Comparison of ENCODE assay signal across 1 cellular context in genomic region chr12:116524964-116525379, GRCh38.
TF ChIP-seq lines count a peak whose summit lies in the region.

No MANE protein-coding gene starts in this region.

TF ChIP-seq in K562, 482 proteins besides CTCF, POLR2A, EP300 and RAD21 (continued from another document):
- TF ChIP-seq, protein P1, sequence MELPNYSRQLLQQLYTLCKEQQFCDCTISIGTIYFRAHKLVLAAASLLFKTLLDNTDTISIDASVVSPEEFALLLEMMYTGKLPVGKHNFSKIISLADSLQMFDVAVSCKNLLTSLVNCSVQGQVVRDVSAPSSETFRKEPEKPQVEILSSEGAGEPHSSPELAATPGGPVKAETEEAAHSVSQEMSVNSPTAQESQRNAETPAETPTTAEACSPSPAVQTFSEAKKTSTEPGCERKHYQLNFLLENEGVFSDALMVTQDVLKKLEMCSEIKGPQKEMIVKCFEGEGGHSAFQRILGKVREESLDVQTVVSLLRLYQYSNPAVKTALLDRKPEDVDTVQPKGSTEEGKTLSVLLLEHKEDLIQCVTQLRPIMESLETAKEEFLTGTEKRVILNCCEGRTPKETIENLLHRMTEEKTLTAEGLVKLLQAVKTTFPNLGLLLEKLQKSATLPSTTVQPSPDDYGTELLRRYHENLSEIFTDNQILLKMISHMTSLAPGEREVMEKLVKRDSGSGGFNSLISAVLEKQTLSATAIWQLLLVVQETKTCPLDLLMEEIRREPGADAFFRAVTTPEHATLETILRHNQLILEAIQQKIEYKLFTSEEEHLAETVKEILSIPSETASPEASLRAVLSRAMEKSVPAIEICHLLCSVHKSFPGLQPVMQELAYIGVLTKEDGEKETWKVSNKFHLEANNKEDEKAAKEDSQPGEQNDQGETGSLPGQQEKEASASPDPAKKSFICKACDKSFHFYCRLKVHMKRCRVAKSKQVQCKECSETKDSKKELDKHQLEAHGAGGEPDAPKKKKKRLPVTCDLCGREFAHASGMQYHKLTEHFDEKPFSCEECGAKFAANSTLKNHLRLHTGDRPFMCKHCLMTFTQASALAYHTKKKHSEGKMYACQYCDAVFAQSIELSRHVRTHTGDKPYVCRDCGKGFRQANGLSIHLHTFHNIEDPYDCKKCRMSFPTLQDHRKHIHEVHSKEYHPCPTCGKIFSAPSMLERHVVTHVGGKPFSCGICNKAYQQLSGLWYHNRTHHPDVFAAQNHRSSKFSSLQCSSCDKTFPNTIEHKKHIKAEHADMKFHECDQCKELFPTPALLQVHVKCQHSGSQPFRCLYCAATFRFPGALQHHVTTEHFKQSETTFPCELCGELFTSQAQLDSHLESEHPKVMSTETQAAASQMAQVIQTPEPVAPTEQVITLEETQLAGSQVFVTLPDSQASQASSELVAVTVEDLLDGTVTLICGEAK (IDR thresholded peaks at IDR 0.05), result 0 out of 2 replicates have a peak, but pooled peaks have one; percentile 14
- TF ChIP-seq, protein P1 (CRISPR knock-in tag; IDR thresholded peaks at IDR 0.05), result no peak
- TF ChIP-seq, protein P2, sequence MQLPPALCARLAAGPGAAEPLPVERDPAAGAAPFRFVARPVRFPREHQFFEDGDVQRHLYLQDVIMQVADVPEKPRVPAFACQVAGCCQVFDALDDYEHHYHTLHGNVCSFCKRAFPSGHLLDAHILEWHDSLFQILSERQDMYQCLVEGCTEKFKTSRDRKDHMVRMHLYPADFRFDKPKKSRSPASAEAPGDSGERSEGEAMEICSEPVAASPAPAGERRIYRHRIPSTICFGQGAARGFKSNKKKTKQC (CRISPR knock-in tag; IDR thresholded peaks at IDR 0.05), result no peak
- TF ChIP-seq HDAC1 (IDR thresholded peaks at IDR 0.05) (peak in 1 of 2 experiments; percentile 13; a peak in 1 of 4 replicates), JUND (IDR thresholded peaks at IDR 0.05; ENCODE audit: borderline replicate concordance, low read depth, low read length) (peak; percentile 77), JUND (tag; IDR thresholded peaks at IDR 0.05; ENCODE audit: borderline replicate concordance, low read depth, low read length) (peak; percentile 76; the same call in 2 of the 3 replicates), ARID1B (IDR thresholded peaks at IDR 0.05) (peak; percentile 60), CEBPB (tag; IDR thresholded peaks at IDR 0.05) (no peak), SMARCE1 (IDR thresholded peaks at IDR 0.05) (0 out of 2 replicates have a peak, but pooled peaks have one; percentile 45), THRAP3 (IDR thresholded peaks at IDR 0.05; ENCODE audit: borderline replicate concordance) (0 out of 2 replicates have a peak, but pooled peaks have one; percentile 38), NR4A1 (CRISPR knock-in tag; IDR thresholded peaks at IDR 0.05) (no peak), NR4A1 (tag; IDR thresholded peaks at IDR 0.05) (no peak), PHF20 (IDR thresholded peaks at IDR 0.05; ENCODE audit: partially characterized antibody) (peak; percentile 26), ATF2 (CRISPR knock-in tag; IDR thresholded peaks at IDR 0.05) (no peak), SMARCA4 (IDR thresholded peaks at IDR 0.05) (peak; percentile 56; the same call in 1 of the 2 replicates), MLLT1 (IDR thresholded peaks at IDR 0.05) (0 out of 4 replicates have a peak, but pooled peaks of 1 of the 2 experiments have one; percentile 44), ZNF512 (tag; IDR thresholded peaks at IDR 0.05) (peak; percentile 99), EHMT2 (IDR thresholded peaks at IDR 0.05) (peak; percentile 57; the same call in 1 of the 2 replicates), TEAD4 (IDR thresholded peaks at IDR 0.05; ENCODE audit: low read length) (peak; percentile 46; the same call in 1 of the 2 replicates), TEAD4 (CRISPR knock-in tag; IDR thresholded peaks at IDR 0.05; ENCODE audit: borderline replicate concordance) (no peak), MTA1 (IDR thresholded peaks at IDR 0.05; ENCODE audit: borderline replicate concordance) (peak; percentile 60; the same call in 1 of the 2 replicates), SLC30A9 (CRISPR knock-in tag; IDR thresholded peaks at IDR 0.05) (no peak), FOSL1 (tag; conservative IDR thresholded peaks at IDR 0.05) (peak; percentile 40), POLR2G (IDR thresholded peaks at IDR 0.05; ENCODE audit: low read depth, low read length) (no peak), ZEB2 (IDR thresholded peaks at IDR 0.05) (0 out of 2 replicates have a peak, but pooled peaks have one; percentile 39), HMGN3 (IDR thresholded peaks at IDR 0.05; ENCODE audit: borderline replicate concordance, extremely low read depth, insufficient read length, low read depth, low read length) (no peak)
- TF ChIP-seq, protein P3, sequence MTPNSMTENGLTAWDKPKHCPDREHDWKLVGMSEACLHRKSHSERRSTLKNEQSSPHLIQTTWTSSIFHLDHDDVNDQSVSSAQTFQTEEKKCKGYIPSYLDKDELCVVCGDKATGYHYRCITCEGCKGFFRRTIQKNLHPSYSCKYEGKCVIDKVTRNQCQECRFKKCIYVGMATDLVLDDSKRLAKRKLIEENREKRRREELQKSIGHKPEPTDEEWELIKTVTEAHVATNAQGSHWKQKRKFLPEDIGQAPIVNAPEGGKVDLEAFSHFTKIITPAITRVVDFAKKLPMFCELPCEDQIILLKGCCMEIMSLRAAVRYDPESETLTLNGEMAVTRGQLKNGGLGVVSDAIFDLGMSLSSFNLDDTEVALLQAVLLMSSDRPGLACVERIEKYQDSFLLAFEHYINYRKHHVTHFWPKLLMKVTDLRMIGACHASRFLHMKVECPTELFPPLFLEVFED (CRISPR knock-in tag; conservative IDR thresholded peaks at IDR 0.05), result 0 out of 2 replicates have a peak, but pooled peaks have one; percentile 39
- TF ChIP-seq, protein P4, sequence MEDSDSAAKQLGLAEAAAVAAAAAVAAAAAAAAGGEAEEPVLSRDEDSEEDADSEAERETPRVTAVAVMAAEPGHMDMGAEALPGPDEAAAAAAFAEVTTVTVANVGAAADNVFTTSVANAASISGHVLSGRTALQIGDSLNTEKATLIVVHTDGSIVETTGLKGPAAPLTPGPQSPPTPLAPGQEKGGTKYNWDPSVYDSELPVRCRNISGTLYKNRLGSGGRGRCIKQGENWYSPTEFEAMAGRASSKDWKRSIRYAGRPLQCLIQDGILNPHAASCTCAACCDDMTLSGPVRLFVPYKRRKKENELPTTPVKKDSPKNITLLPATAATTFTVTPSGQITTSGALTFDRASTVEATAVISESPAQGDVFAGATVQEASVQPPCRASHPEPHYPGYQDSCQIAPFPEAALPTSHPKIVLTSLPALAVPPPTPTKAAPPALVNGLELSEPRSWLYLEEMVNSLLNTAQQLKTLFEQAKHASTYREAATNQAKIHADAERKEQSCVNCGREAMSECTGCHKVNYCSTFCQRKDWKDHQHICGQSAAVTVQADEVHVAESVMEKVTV (CRISPR knock-in tag; IDR thresholded peaks at IDR 0.05), result no peak
- TF ChIP-seq, protein P5, sequence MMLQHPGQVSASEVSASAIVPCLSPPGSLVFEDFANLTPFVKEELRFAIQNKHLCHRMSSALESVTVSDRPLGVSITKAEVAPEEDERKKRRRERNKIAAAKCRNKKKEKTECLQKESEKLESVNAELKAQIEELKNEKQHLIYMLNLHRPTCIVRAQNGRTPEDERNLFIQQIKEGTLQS (IDR thresholded peaks at IDR 0.05), result peak; percentile 59; the same call in 1 of the 2 replicates
- TF ChIP-seq, protein P5 (CRISPR knock-in tag; conservative IDR thresholded peaks at IDR 0.05), result no peak
